In genomic region chr10:62554632-62555199, GRCh38 we compare ENCODE assay signal across 9 cellular contexts.
DNase-seq lines count a peak whose midpoint lies in the region; ATAC-seq, FAIRE-seq and TF ChIP-seq lines count a peak whose summit lies in the region.
"Had no signal": no experiment of that assay in that cellular context is flagged by ENCODE, and none has a peak within 500 bp of the region (broad histone marks: within the 10 kb centered on the region; RNA-seq: fewer than 3 reads in every experiment).

No MANE protein-coding gene starts in this region.

- H2AK5ac ChIP-seq in H1 (ENCODE audit: low read depth, low read length) = no peak overlapping the region

- H3K14ac ChIP-seq in H1 (ENCODE audit: insufficient read length) = no peak overlapping the region

- H4K5ac ChIP-seq in H1 (ENCODE audit: insufficient read length, low read depth, low read length) = no peak overlapping the region

- no peak overlapping the region for H2BK12ac ChIP-seq in H1 (ENCODE audit: low read depth, low read length)

- H3K4ac ChIP-seq in H1 (replicated peaks; ENCODE audit: insufficient read length, low read depth, low read length) = no peak overlapping the region

- H3K23me2 ChIP-seq in H1 (ENCODE audit: low read depth, low read length) = no peaks in the 10 kb centered on the region

- H3K79me2 ChIP-seq in H1 (ENCODE audit: control insufficient read depth in 1 of 2, insufficient read depth in 2 of 2, low read length in 2 of 2) = no peaks in the 10 kb centered on the region

- no peak overlapping the region for H3K27ac ChIP-seq in H1 (ENCODE audit: low read depth, low read length)

- no peak overlapping the region for H3K9ac ChIP-seq in H1 (replicated peaks in 1 of 4; ENCODE audit: extremely low read depth in 1 of 4, low read depth in 3 of 4, low read length in 3 of 4)

- no peak overlapping the region for H2AFZ ChIP-seq in H1 (ENCODE audit: low read length)

- DNase-seq in AG09319 (ENCODE audit: extremely low read depth, low read depth) (peak; percentile 27), NCI-H774 (lab: John Stamatoyannopoulos, UW) (peak; percentile 29), H1 (ENCODE audit: low read depth in 1 of 2, low spot score in 2 of 2) (no peak), midbrain (lab: John Stamatoyannopoulos, UW) (peak; percentile 38), T-helper 9 cell (no peak)

- H3K9me3 ChIP-seq in H1 (ENCODE audit: insufficient read depth in 2 of 2, low read depth in 1 of 2, low read length in 1 of 2) = no peaks in the 10 kb centered on the region

- CTCF ChIA-PET in H1 (lab: Charles Lee; ENCODE audit: partially characterized antibody) = interaction anchor here (0.7 to 3.3 kb wide), 22 partner anchors 9 to 602 kb away, joined by 3 to 15 read pairs (median 3); no protein-coding TSS in a partner anchor

- WGBS in H1 (ENCODE audit: extremely low coverage in 1 of 2, insufficient coverage in 1 of 2, insufficient read length in 1 of 2, insufficient replicate concordance in 2 of 2, low coverage in 1 of 2, low lambda C conversion rate in 2 of 2, missing lambda C conversion rate in 1 of 2), 2 experiments = 73% methylated on average over 7 of the region's 7 CpGs; no CpG with 5 or more reads in 1 of the 2 experiments

- no peaks in the 10 kb centered on the region for H4K20me1 ChIP-seq in H1 (replicated peaks in 1 of 2; ENCODE audit: control insufficient read depth in 1 of 2, insufficient read depth in 2 of 2, low read length in 2 of 2)

- no peak overlapping the region for H3K23ac ChIP-seq in H1 (ENCODE audit: insufficient read length)

- H3K79me1 ChIP-seq in H1 (ENCODE audit: low read depth, low read length) = no peaks in the 10 kb centered on the region

- no peak overlapping the region for H4K8ac ChIP-seq in H1 (ENCODE audit: extremely low read depth, insufficient read depth, low read length)

- no peak overlapping the region for H2BK120ac ChIP-seq in H1 (replicated peaks; ENCODE audit: low read depth, low read length)

- H3K56ac ChIP-seq in H1 (replicated peaks; ENCODE audit: insufficient read length, low read depth, low read length) = no peak overlapping the region

- no peaks in the 10 kb centered on the region for H3K4me1 ChIP-seq in H1 (replicated peaks in 1 of 4; ENCODE audit: control insufficient read depth in 3 of 4, insufficient read depth in 4 of 4, low read length in 3 of 4)

- no peak for TF ChIP-seq POLR2A in H1 (IDR thresholded peaks at IDR 0.05; ENCODE audit: control extremely low read depth in 1 of 2, low read depth in 2 of 2, low read length in 2 of 2)

- FAIRE-seq in H1 (lab: Jason Lieb, UNC) = peak; percentile 96
- FAIRE-seq: endometrium had no signal

- no peak overlapping the region for H3K18ac ChIP-seq in H1 (ENCODE audit: extremely low read depth, low read length)

- peak; percentile 76 for ATAC-seq in HG02884 (IDR thresholded peaks at IDR 0.05; ENCODE audit: unreplicated experiment)
- ATAC-seq in HG03280 (IDR thresholded peaks at IDR 0.05; ENCODE audit: unreplicated experiment) = no peak

- TF ChIP-seq RAD21 in H1 (IDR thresholded peaks at IDR 0.05 in 1 of 2, conservative IDR thresholded peaks at IDR 0.05 in 1 of 2; ENCODE audit: low read depth in 2 of 2, low read length in 2 of 2) = peak; percentile 71 to 76

- H3K4me2 ChIP-seq in H1 (ENCODE audit: insufficient read depth in 1 of 2, low read depth in 2 of 2, low read length in 2 of 2) = no peak overlapping the region

- no peak overlapping the region for H2BK15ac ChIP-seq in H1 (ENCODE audit: low read length)

- H4K91ac ChIP-seq in H1 (replicated peaks; ENCODE audit: insufficient read length, low read length) = no peak overlapping the region

- no peak overlapping the region for H3K4me3 ChIP-seq in H1 (ENCODE audit: extremely low read depth in 1 of 4, insufficient read depth in 2 of 4, low read depth in 3 of 4, low read length in 4 of 4)

- no peak for TF ChIP-seq EP300 in H1 (IDR thresholded peaks at IDR 0.05; ENCODE audit: borderline replicate concordance in 1 of 2, low read depth in 2 of 2, low read length in 2 of 2)

- H3K27me3 ChIP-seq in H1 (replicated peaks in 1 of 4; ENCODE audit: control insufficient read depth in 3 of 4, extremely low read depth in 1 of 4, insufficient read depth in 3 of 4, low read length in 3 of 4) = no peaks in the 10 kb centered on the region

- no peak overlapping the region for H2BK20ac ChIP-seq in H1 (ENCODE audit: low read length)

- POLR2A ChIA-PET in H1 (lab: Charles Lee; ENCODE audit: partially characterized antibody) = no interaction called here

- H2BK5ac ChIP-seq in H1 (ENCODE audit: low read depth, low read length) = no peak overlapping the region

- H3K36me3 ChIP-seq in H1 (ENCODE audit: control insufficient read depth in 2 of 4, insufficient read depth in 4 of 4, low read length in 3 of 4) = no peaks in the 10 kb centered on the region

- TF ChIP-seq CTCF in AG09319 (IDR thresholded peaks at IDR 0.05; ENCODE audit: low read depth, low read length) (peak; percentile 68), GM12872 (IDR thresholded peaks at IDR 0.05; ENCODE audit: insufficient read depth, low read depth, low read length) (peak; percentile 75), H1 (IDR thresholded peaks at IDR 0.05; ENCODE audit: control extremely low read depth in 1 of 3, insufficient read depth in 1 of 3, low read depth in 1 of 3, low read length in 3 of 3) (peak in 2 of 3 experiments; percentile 52 to 85; a peak in 3 of 4 replicates)

TF ChIP-seq in H1, 55 proteins besides CTCF, POLR2A, EP300 and RAD21:
- TF ChIP-seq TCF12 (IDR thresholded peaks at IDR 0.05; ENCODE audit: low read depth, low read length) (0 out of 2 replicates have a peak, but pooled peaks have one; percentile 35), YY1 (IDR thresholded peaks at IDR 0.05; ENCODE audit: low read depth, low read length) (0 out of 2 replicates have a peak, but pooled peaks have one; percentile 37), SAP30 (IDR thresholded peaks at IDR 0.05; ENCODE audit: insufficient read depth, insufficient replicate concordance, low read length) (no peak)

Comparison
In these comparisons a context has a peak if more than half of its experiments do, and no peak if none do; other contexts are left out.
1. DNase-seq: peak in AG09319 (single experiment), NCI-H774 (single experiment) and midbrain (single experiment); none in H1 (0 of 2) and T-helper 9 cell (single experiment).
2. Peak in every context shown above with its lines, with median percentiles within 50 percentile points of each other: CTCF ChIP-seq.